12 cellular contexts compared by ENCODE assay signal in the genomic region with DNA sequence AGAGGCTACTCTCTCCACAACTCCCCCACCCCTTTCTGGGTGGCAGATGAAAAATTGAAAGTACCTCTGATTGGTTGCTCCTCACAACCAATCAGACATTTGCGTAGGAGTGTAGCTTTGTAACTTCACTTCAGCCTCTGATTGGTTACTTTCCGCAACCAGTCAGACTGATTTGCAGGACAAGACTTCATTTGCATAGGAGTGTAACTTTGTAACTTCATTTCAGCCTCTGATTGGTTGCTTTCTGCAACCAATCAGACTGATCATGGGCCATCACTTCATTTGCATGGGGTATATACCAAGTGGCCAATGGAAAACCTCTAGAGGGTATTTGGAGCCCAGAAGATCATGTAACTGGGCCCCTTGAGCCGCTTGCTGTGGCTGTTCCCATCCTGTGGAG. TPM values are rescaled to one million over a fixed set of nuclear protein-coding genes. Genes with fewer than 3 reads are reported as not detected.
DNase-seq lines count a peak whose midpoint lies in the region; ATAC-seq and TF ChIP-seq lines count a peak whose summit lies in the region.
"Had no signal": no experiment of that assay in that cellular context is flagged by ENCODE, and none has a peak within 500 bp of the region (broad histone marks: within the 10 kb centered on the region; RNA-seq: fewer than 3 reads in every experiment).

No MANE protein-coding gene starts in this region.

- H3K23ac ChIP-seq in mesendoderm (ENCODE audit: low read length) = no peak overlapping the region

- no peak overlapping the region for H3K56ac ChIP-seq in mesendoderm (ENCODE audit: low read length)

- no peak overlapping the region for H3K4ac ChIP-seq in mesendoderm (ENCODE audit: low read depth, low read length)

- no peaks in the 10 kb centered on the region for H3K36me3 Mint-ChIP-seq in T-cell

- H4K8ac ChIP-seq in mesendoderm (ENCODE audit: low read depth, low read length) = no peak overlapping the region

- no peaks in the 10 kb centered on the region for H3K27me3 Mint-ChIP-seq in T-cell

- H3K18ac ChIP-seq in mesendoderm (ENCODE audit: low read length) = no peak overlapping the region

- no peak overlapping the region for H2AK5ac ChIP-seq in mesendoderm (ENCODE audit: low read length)

- intact Hi-C loops in spleen (cut with DNase I; ENCODE audit: low total_unique reads) = no loop called here

- H3K4me3 Mint-ChIP-seq in T-cell = peak overlapping the region; percentile 44 to 69 (median 64)

- H3K4me2 ChIP-seq in SK-N-SH (no peak overlapping the region), mesendoderm (ENCODE audit: low read length) (no peak overlapping the region)

- no peaks in the 10 kb centered on the region for H3K79me1 ChIP-seq in mesendoderm (ENCODE audit: low read length)

- H3K36me3 ChIP-seq in SK-N-SH (replicated peaks in 1 of 2; ENCODE audit: control insufficient read depth in 1 of 2, insufficient read depth in 2 of 2, low read length in 1 of 2) (no peaks in the 10 kb centered on the region), H7 (replicated peaks; ENCODE audit: control insufficient read depth, insufficient read depth, low read length) (no peaks in the 10 kb centered on the region), mesendoderm (ENCODE audit: control insufficient read depth, insufficient read depth, low read length) (no peaks in the 10 kb centered on the region), spleen (no peaks in the 10 kb centered on the region)

- peaks cover 10 to 22% (median 13%) of the 10 kb centered on the region in 3 donors for H3K4me1 Mint-ChIP-seq in T-cell

- H3K27ac Mint-ChIP-seq in T-cell = peak overlapping the region in 1 of 2 donors; percentile 64

- no peaks in the 10 kb centered on the region for H4K20me1 ChIP-seq in SK-N-SH (ENCODE audit: insufficient read depth)

- no peaks in the 10 kb centered on the region for H3K9me3 Mint-ChIP-seq in T-cell

- no peak for TF ChIP-seq RAD21 in SK-N-SH (IDR thresholded peaks at IDR 0.05; ENCODE audit: low read length)

- no peaks in the 10 kb centered on the region for H3F3A ChIP-seq in SK-N-SH (replicated peaks; ENCODE audit: insufficient read depth)

- no peak overlapping the region for H4K5ac ChIP-seq in mesendoderm (ENCODE audit: low read length)

- DNase-seq in SK-N-SH (no peak), H7 (peak; percentile 35), T-cell (peak in 2 of 34 experiments; percentile 4 to 12), mesendoderm (peak; percentile 49), NCI-H345 (lab: John Stamatoyannopoulos, UW) (no peak), spleen (no peak)
- DNase-seq: 8988T; activated effector memory CD4-positive, alpha-beta T cell treated with Interleukin-2 at 50 U/mL for 16 hours; COR-L47; dorsolateral prefrontal cortex had no signal

- no peak overlapping the region for H3K9ac ChIP-seq in SK-N-SH
- H3K9ac ChIP-seq in mesendoderm (ENCODE audit: low read length) = no peak overlapping the region

- no peak for TF ChIP-seq CTCF in SK-N-SH (IDR thresholded peaks at IDR 0.05)
- TF ChIP-seq CTCF in spleen (IDR thresholded peaks at IDR 0.05 in 8 of 11, conservative IDR thresholded peaks at IDR 0.05 in 3 of 11) = no peak

- WGBS in SK-N-SH (ENCODE audit: low lambda C conversion rate) = 82% methylated on average over 3 of the region's 3 CpGs
- no CpG with 5 or more reads among the region's 3 CpGs for WGBS in mesendoderm (ENCODE audit: extremely low coverage, insufficient coverage, low lambda C conversion rate)
- 89 to 94% (median 91%) methylated on average over 3 of the region's 3 CpGs for WGBS in spleen, 5 donors

- H3K4me3 ChIP-seq in SK-N-SH (ENCODE audit: low read depth in 2 of 2, low read length in 1 of 2) (no peak overlapping the region), H7 (ENCODE audit: insufficient read depth, low read depth, low read length) (no peak overlapping the region), mesendoderm (ENCODE audit: low read length) (no peak overlapping the region), spleen (no peak overlapping the region)
- H3K4me3 ChIP-seq: dorsolateral prefrontal cortex had no signal

- H2BK120ac ChIP-seq in mesendoderm (ENCODE audit: low read depth, low read length) = no peak overlapping the region

- no peak for TF ChIP-seq EP300 in SK-N-SH (IDR thresholded peaks at IDR 0.05; ENCODE audit: borderline replicate concordance in 1 of 2, low read depth in 1 of 2, low read length in 1 of 2)

- H3K27ac ChIP-seq in SK-N-SH (ENCODE audit: low read depth in 2 of 2, low read length in 1 of 2) (no peak overlapping the region), mesendoderm (ENCODE audit: low read depth, low read length) (no peak overlapping the region), spleen (no peak overlapping the region)
- H3K27ac ChIP-seq: dorsolateral prefrontal cortex had no signal

- ATAC-seq in SK-N-SH treated with all-trans-retinoic acid at 6 μM for 48 hours = peak; percentile 47
- ATAC-seq in T-cell (replicated peaks in 1 of 4) = peak in 2 of 4 experiments; percentile 35 to 44
- no peak for ATAC-seq in HG02884 (IDR thresholded peaks at IDR 0.05; ENCODE audit: unreplicated experiment)

- H3K9me2 ChIP-seq in SK-N-SH = no peaks in the 10 kb centered on the region

- H3K9me3 ChIP-seq in SK-N-SH (no peaks in the 10 kb centered on the region), spleen (no peaks in the 10 kb centered on the region)

- CTCF ChIA-PET in SK-N-SH (lab: Yijun Ruan, JAX) (interaction anchor here (0.6 to 2.2 kb wide), 2 partner anchors 212 to 274 kb away, joined by 3 to 10 read pairs; no protein-coding TSS in a partner anchor), T-cell (lab: Charles Lee) (interaction anchor here in 1 of 2 donors (0.5 kb wide), 1 partner anchor 111 kb away, joined by 3 read pairs; no protein-coding TSS in a partner anchor)

- no peaks in the 10 kb centered on the region for H3K4me1 ChIP-seq in SK-N-SH (ENCODE audit: control insufficient read depth in 1 of 2, insufficient read depth in 2 of 2, low read depth in 1 of 2, low read length in 1 of 2)
- no peaks in the 10 kb centered on the region for H3K4me1 ChIP-seq in mesendoderm (ENCODE audit: control insufficient read depth, low read depth, low read length)
- H3K4me1 ChIP-seq in spleen = peaks cover 0 to 9% (median 0%) of the 10 kb centered on the region in 6 donors

- H3K27me3 ChIP-seq in SK-N-SH (ENCODE audit: insufficient read depth) = no peaks in the 10 kb centered on the region
- H3K27me3 ChIP-seq in H7 (ENCODE audit: control insufficient read depth, insufficient read depth, low read length) = no peaks in the 10 kb centered on the region
- no peaks in the 10 kb centered on the region for H3K27me3 ChIP-seq in mesendoderm (ENCODE audit: insufficient read depth, low read length, poor library complexity)
- H3K27me3 ChIP-seq in spleen (replicated peaks in 1 of 7) = no peaks in the 10 kb centered on the region

- H3K79me2 ChIP-seq in SK-N-SH (ENCODE audit: insufficient read depth) (no peaks in the 10 kb centered on the region), mesendoderm (ENCODE audit: control insufficient read depth, insufficient read depth, low read length) (no peaks in the 10 kb centered on the region)

- H2BK15ac ChIP-seq in mesendoderm (replicated peaks; ENCODE audit: low read depth) = no peak overlapping the region

- H2BK5ac ChIP-seq in mesendoderm (ENCODE audit: low read length) = no peak overlapping the region

- POLR2A ChIA-PET in SK-N-SH (lab: Yijun Ruan, JAX) = no interaction called here
- POLR2A ChIA-PET in T-cell (lab: Charles Lee) = no interaction called here

- no peak overlapping the region for H2AFZ ChIP-seq in SK-N-SH (ENCODE audit: low read depth)

- TF ChIP-seq POLR2A in spleen (IDR thresholded peaks at IDR 0.05) = no peak

TF ChIP-seq in SK-N-SH treated with all-trans-retinoic acid at 6 μM for 48 hours, 23 proteins besides CTCF, POLR2A, EP300 and RAD21 (continues in another document):
- TF ChIP-seq ZFP3 (CRISPR knock-in tag; IDR thresholded peaks at IDR 0.05) = no peak

TF ChIP-seq in SK-N-SH, 30 proteins besides CTCF, POLR2A, EP300 and RAD21 (continues in another document):
- TF ChIP-seq JUND (IDR thresholded peaks at IDR 0.05) (no peak), YY1 (IDR thresholded peaks at IDR 0.05; ENCODE audit: low read depth) (no peak), POLR2AphosphoS5 (IDR thresholded peaks at IDR 0.05; ENCODE audit: low read depth, low read length) (no peak)

RNA-seq across cellular contexts. Expression of a gene that starts 25.6 kb away (rescaled TPM):
- polyA plus RNA-seq in SK-N-SH (2012; rRNA removed) (1.0 and 1.2 TPM in 2 replicates), spleen (1 to 10 TPM in 2 of 3 donors, under 1 TPM in 1; 0.67 to 2.0 (median 1.5) TPM)
- polyA plus RNA-seq in SK-N-SH (2012; cell fraction: cytosol; rRNA removed) = 0.71 and 1.1 TPM in 2 replicates
- polyA plus RNA-seq in SK-N-SH (2012; cell fraction: nucleus; rRNA removed) = 1.2 and 1.7 TPM in 2 replicates
- 0.28 and 2.8 TPM in 2 replicates for total RNA-seq in H7 (2014; rRNA removed; shearing (Covaris generic))
- total RNA-seq in T-cell (1 to 10 TPM; 1.5 to 4.0 (median 2.5) TPM), spleen (1 to 10 TPM in 5 of 7 donors, under 1 TPM in 1, not detected in 1; 0.91 to 2.5 (median 1.6) TPM)
- 1.00 TPM for polyA plus RNA-seq in mesendoderm (2013, experiment 1 of 2)
- 1.0 TPM for polyA plus RNA-seq in mesendoderm (2013, experiment 2 of 2)

RNA-seq across cellular contexts. Expression of a gene that starts 25.8 kb away (rescaled TPM):
- polyA plus RNA-seq in SK-N-SH (2012; rRNA removed) (8.8 and 10.8 TPM in 2 replicates), spleen (10 to 100 TPM; 13.5 to 14.0 (median 14.0) TPM)
- polyA plus RNA-seq in SK-N-SH (2012; cell fraction: cytosol; rRNA removed) = 12.0 and 14.7 TPM in 2 replicates
- 8.4 and 14.4 TPM in 2 replicates for polyA plus RNA-seq in SK-N-SH (2012; cell fraction: nucleus; rRNA removed)
- 18.5 and 24.0 TPM in 2 replicates for total RNA-seq in H7 (2014; rRNA removed; shearing (Covaris generic))
- total RNA-seq in T-cell (10 to 100 TPM; 13.0 to 19.5 (median 15.0) TPM), spleen (10 to 100 TPM; 11.6 to 24.1 (median 13.4) TPM)
- 29.7 TPM for polyA plus RNA-seq in mesendoderm (2013, experiment 1 of 2)
- 31.1 TPM for polyA plus RNA-seq in mesendoderm (2013, experiment 2 of 2)

RNA-seq across cellular contexts. Expression of a gene that starts 25.8 kb away (rescaled TPM):
- polyA plus RNA-seq in SK-N-SH (2012; rRNA removed) = 3.2 and 3.9 TPM in 2 replicates
- polyA plus RNA-seq in SK-N-SH (2012; cell fraction: cytosol; rRNA removed) = 3.6 and 3.7 TPM in 2 replicates
- 3.5 and 6.1 TPM in 2 replicates for polyA plus RNA-seq in SK-N-SH (2012; cell fraction: nucleus; rRNA removed)
- total RNA-seq in H7 (2014; rRNA removed; shearing (Covaris generic)) = 17.4 and 23.7 TPM in 2 replicates
- total RNA-seq in T-cell = 10 to 100 TPM; 11.7 to 31.5 (median 14.9) TPM
- polyA plus RNA-seq in mesendoderm (2013, experiment 1 of 2) = 15.8 TPM
- 15.5 TPM for polyA plus RNA-seq in mesendoderm (2013, experiment 2 of 2)
- total RNA-seq in spleen = 10 to 100 TPM in 6 of 7 donors, 1 to 10 TPM in 1; 10.0 to 18.4 (median 12.8) TPM
- 1 to 10 TPM; 2.4 to 3.5 (median 2.9) TPM for polyA plus RNA-seq in spleen

RNA-seq across cellular contexts. Expression of a gene that starts 37.6 kb away (rescaled TPM):
- polyA plus RNA-seq in SK-N-SH (2012; rRNA removed) (1.0 and 1.3 TPM in 2 replicates), spleen (10 to 100 TPM; 40.1 to 53.0 (median 46.9) TPM)
- 2.2 TPM in 2 replicates for polyA plus RNA-seq in SK-N-SH (2012; cell fraction: cytosol; rRNA removed)
- polyA plus RNA-seq in SK-N-SH (2012; cell fraction: nucleus; rRNA removed) = 0.55 and 0.59 TPM in 2 replicates
- 10.1 and 11.3 TPM in 2 replicates for total RNA-seq in H7 (2014; rRNA removed; shearing (Covaris generic))
- total RNA-seq in T-cell (100 to 1,000 TPM; 175 to 298 (median 214) TPM), spleen (100 to 1,000 TPM in 2 of 7 donors, 10 to 100 TPM in 5; 58.7 to 115 (median 81.2) TPM)
- 38.5 TPM for polyA plus RNA-seq in mesendoderm (2013, experiment 1 of 2)
- 36.3 TPM for polyA plus RNA-seq in mesendoderm (2013, experiment 2 of 2)

Comparison
In these comparisons a context has a peak if more than half of its experiments do, and no peak if none do; other contexts are left out.
1. DNase-seq: peak in H7 (single experiment) and mesendoderm (single experiment); none in SK-N-SH (single experiment), NCI-H345 (single experiment) and spleen (single experiment).